In the genomic region with DNA sequence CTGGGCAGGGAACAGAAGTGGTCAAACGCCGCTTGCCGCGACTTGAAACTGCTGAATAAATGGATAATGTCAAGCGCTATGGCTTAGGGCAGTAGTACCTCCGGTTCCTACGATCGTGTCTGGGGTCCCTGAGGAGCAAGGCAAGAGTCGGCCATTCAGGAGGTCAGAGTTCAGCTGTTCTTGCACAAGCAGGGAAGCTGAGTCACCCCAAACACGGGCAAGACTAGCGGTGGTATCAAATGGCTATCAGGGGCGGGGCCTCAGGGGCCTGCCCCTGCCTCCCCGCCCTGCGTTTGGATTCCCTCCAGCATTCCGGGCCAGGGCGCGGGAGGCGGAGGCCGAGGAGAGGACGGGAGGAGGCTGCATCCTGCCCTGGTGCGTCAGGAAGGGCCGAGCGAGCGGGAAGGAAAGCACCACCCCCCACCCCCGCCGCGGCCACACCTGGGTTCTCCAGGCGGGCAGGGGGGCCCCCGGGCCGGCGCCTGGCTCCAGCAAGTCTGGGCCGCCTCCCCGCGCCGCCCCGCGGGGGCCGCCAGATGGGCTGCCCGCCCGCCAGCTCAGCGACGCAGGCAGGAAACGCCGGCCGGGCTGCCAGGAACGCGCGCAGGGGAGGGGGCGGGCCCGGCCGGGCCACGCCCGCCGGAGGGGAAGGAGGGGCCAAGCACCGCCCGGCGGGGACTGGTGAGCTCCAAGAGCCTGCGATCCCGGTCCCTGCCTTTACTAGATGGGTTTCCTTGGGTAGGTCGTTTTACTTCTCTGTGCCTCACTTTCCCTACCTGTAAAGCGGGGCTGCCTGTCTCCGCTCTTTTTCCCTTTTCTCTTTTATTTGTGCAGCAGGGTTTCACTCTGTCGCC, we compare ENCODE assay signal across 8 cellular contexts. TPM values are rescaled to one million over a fixed set of nuclear protein-coding genes. Genes with fewer than 3 reads are reported as not detected.
DNase-seq lines count a peak whose midpoint lies in the region; ATAC-seq and FAIRE-seq lines count a peak whose summit lies in the region.

No MANE protein-coding gene starts in this region.

- H3K36me3 ChIP-seq in endocrine pancreas (ENCODE audit: control insufficient read depth, insufficient read depth, low read length), result no peaks in the 10 kb centered on the region
- H3K36me3 ChIP-seq in mesodermal cell (ENCODE audit: control insufficient read depth, insufficient read depth, low read length), result peaks cover 20% of the 10 kb centered on the region

- peak overlapping the region; percentile 12 for H3K4me3 ChIP-seq in endocrine pancreas (ENCODE audit: control insufficient read depth, insufficient read depth, low read length)
- peak overlapping the region; percentile 43 for H3K4me3 ChIP-seq in mesodermal cell (ENCODE audit: extremely low read depth, insufficient read depth, low read length, poor library complexity, severe bottlenecking)

- FAIRE-seq in HTR-8/SVneo (lab: Jason Lieb, UNC), result peak; percentile 86

- DNase-seq in COLO829 (ENCODE audit: low spot score), result peak; percentile 92
- peak; percentile 95 for DNase-seq in HTR-8/SVneo (ENCODE audit: insufficient read length, low spot score)
- DNase-seq in NOMO-1 treated with DMSO at 0.1 percent for 48 hours (lab: John Stamatoyannopoulos, UW; ENCODE audit: unreplicated experiment), result peak; percentile 90
- peak; percentile 36 for DNase-seq in activated CD8-positive, alpha-beta memory T cell treated with anti-CD3 and anti-CD28 coated beads, Interleukin-2, amount 50 U/mL, for 1 hour (ENCODE audit: extremely low read depth)
- DNase-seq in stimulated activated CD8-positive, alpha-beta memory T cell treated with anti-CD3 and anti-CD28 coated beads, Interleukin-15, amount 100 ng/mL, for 24 hours (ENCODE audit: low read depth), result peak; percentile 71

- H3K9ac ChIP-seq in endocrine pancreas (ENCODE audit: control insufficient read depth, insufficient read depth, low read length), result peak overlapping the region; percentile 56

- ATAC-seq in GM21381 (IDR thresholded peaks at IDR 0.05; ENCODE audit: unreplicated experiment), result peak; percentile 90

- no peaks in the 10 kb centered on the region for H3K27me3 ChIP-seq in endocrine pancreas (ENCODE audit: control insufficient read depth, insufficient read depth, low read length)

- no peaks in the 10 kb centered on the region for H3K4me1 ChIP-seq in endocrine pancreas (ENCODE audit: control insufficient read depth, insufficient read depth, low read length)
- peaks cover 48% of the 10 kb centered on the region for H3K4me1 ChIP-seq in mesodermal cell (ENCODE audit: control insufficient read depth, insufficient read depth, low read length, poor library complexity, severe bottlenecking)

- H3K9me3 ChIP-seq in endocrine pancreas (ENCODE audit: control insufficient read depth, low read length), result no peaks in the 10 kb centered on the region
- no peaks in the 10 kb centered on the region for H3K9me3 ChIP-seq in mesodermal cell (ENCODE audit: control insufficient read depth, low read length)

- H3K27ac ChIP-seq in mesodermal cell (ENCODE audit: low read depth, low read length, severe bottlenecking), result peak overlapping the region; percentile 97

- 1 to 4% methylated on average over 27 to 47 of the region's 63 CpGs for WGBS in mesodermal cell (ENCODE audit: insufficient coverage in 2 of 2), 2 experiments

RNA-seq across cellular contexts. Expression of a gene that starts 32.2 kb away (rescaled TPM):
- polyA plus RNA-seq in mesodermal cell (2013, experiment 1 of 2), result 455 TPM
- polyA plus RNA-seq in mesodermal cell (2013, experiment 2 of 2), result 320 TPM

RNA-seq across cellular contexts. Expression of a gene that starts 58.7 kb away (rescaled TPM):
- 110 TPM for polyA plus RNA-seq in mesodermal cell (2013, experiment 1 of 2)
- 92.7 TPM for polyA plus RNA-seq in mesodermal cell (2013, experiment 2 of 2)

Comparison
In these comparisons a context has a peak if more than half of its experiments do, and no peak if none do; other contexts are left out.
1. Peak in every context shown above with its lines: DNase-seq, ATAC-seq, H3K4me3 ChIP-seq and H3K27ac ChIP-seq.
2. DNase-seq: peak in every context shown above with its lines; median percentile 95 in HTR-8/SVneo; 92 in COLO829; 90 in NOMO-1 treated with DMSO at 0.1 percent for 48 hours; 71 in stimulated activated CD8-positive, alpha-beta memory T cell treated with anti-CD3 and anti-CD28 coated beads, Interleukin-15, amount 100 ng/mL, for 24 hours; 36 in activated CD8-positive, alpha-beta memory T cell treated with anti-CD3 and anti-CD28 coated beads, Interleukin-2, amount 50 U/mL, for 1 hour.